30 cellular contexts compared by ENCODE assay signal in genomic region chr15:25759421-25759820, GRCh38.
"Had no signal": no experiment of that assay in that cellular context is flagged by ENCODE, and none has a peak within 500 bp of the region (broad histone marks: within the 10 kb centered on the region; RNA-seq: fewer than 3 reads in every experiment).

No MANE protein-coding gene starts in this region.

- H3K27me3 Mint-ChIP-seq: naive thymus-derived CD8-positive, alpha-beta T cell; natural killer cell treated with Interleukin-12 subunit alpha and Interleukin-12 subunit beta and Interleukin-15 and Interleukin-18, amount 100 ng/mL, for 72 hours; progenitor cell of endocrine pancreas; stimulated activated naive CD8-positive, alpha-beta T cell treated with anti-CD3 and anti-CD28 coated beads, Interleukin-15, Interleukin-2, amounts not matched to agents 100 ng/mL and 50 ng/mL, for 24 hours had no signal

- H3K27ac ChIP-seq: neutrophil, ovary, parathyroid adenoma, psoas muscle, right lobe of liver, stomach, thoracic aorta, thyroid gland, tibial nerve, upper lobe of left lung, vagina had no signal

- H3K9me3 ChIP-seq: neutrophil, ovary, psoas muscle, right lobe of liver, sigmoid colon, stomach, thoracic aorta, thyroid gland, upper lobe of left lung, vagina had no signal

- H3K4me1 ChIP-seq: parathyroid adenoma, psoas muscle, right lobe of liver, sigmoid colon, thyroid gland, tibial nerve, upper lobe of left lung, vagina had no signal

- H3K27me3 ChIP-seq: neutrophil, ovary, right lobe of liver, sigmoid colon, stomach, thyroid gland, tibial nerve, upper lobe of left lung, vagina had no signal

- H3K36me3 Mint-ChIP-seq: natural killer cell treated with Interleukin-12 subunit alpha and Interleukin-12 subunit beta and Interleukin-15 and Interleukin-18, amount 100 ng/mL, for 72 hours had no signal

- H3K9me3 Mint-ChIP-seq: natural killer cell treated with Interleukin-12 subunit alpha and Interleukin-12 subunit beta and Interleukin-15 and Interleukin-18, amount 100 ng/mL, for 72 hours; neural crest cell; stimulated activated effector memory CD8-positive, alpha-beta T cell treated with anti-CD3 and anti-CD28 coated beads, Interleukin-12 subunit alpha, Interleukin-12 subunit beta, amount 100 ng/mL, for 72 hours; stimulated activated naive CD8-positive, alpha-beta T cell treated with anti-CD3 and anti-CD28 coated beads, Interleukin-15, Interleukin-2, amounts not matched to agents 100 ng/mL and 50 ng/mL, for 24 hours had no signal

- DNase-seq: naive thymus-derived CD8-positive, alpha-beta T cell; nephron progenitor cell; nucleus accumbens; ovary; posterior cingulate gyrus; psoas muscle; right cardiac atrium; sigmoid colon; small intestine; stimulated activated CD4-positive, alpha-beta T cell treated with anti-CD3 and anti-CD28 coated beads, Interleukin-15, amount 100 ng/mL, for 24 hours; stimulated activated CD4-positive, alpha-beta T cell treated with anti-CD3 and anti-CD28 coated beads, Interleukin-2, amount 100 ng/mL, for 24 hours; stimulated activated CD4-positive, alpha-beta T cell treated with anti-CD3 and anti-CD28 coated beads, Interleukin-2, amount 100 ng/mL, for 48 hours; stimulated activated CD4-positive, alpha-beta T cell treated with anti-CD3 and anti-CD28 coated beads, Interleukin-4, amount 100 ng/mL, for 24 hours; stimulated activated naive B cell treated with anti-CD40 and anti-IgM and Interleukin-4, amounts not matched to agents 10 μg/mL and 1 μg/mL and 100 μg/mL, for 72 hours; stimulated activated naive CD4-positive, alpha-beta T cell treated with Interleukin-2 at 50 U/mL for 16 hours; stomach; thyroid gland; trophoblast cell; upper lobe of left lung had no signal

- H3K27ac Mint-ChIP-seq: natural killer cell treated with Interleukin-12 subunit alpha and Interleukin-12 subunit beta and Interleukin-15 and Interleukin-18, amount 100 ng/mL, for 72 hours; nephron progenitor cell; progenitor cell of endocrine pancreas; stimulated activated effector memory CD8-positive, alpha-beta T cell treated with anti-CD3 and anti-CD28 coated beads, Interleukin-12 subunit alpha, Interleukin-12 subunit beta, amount 100 ng/mL, for 72 hours; stimulated activated naive B cell treated with anti-CD40 and anti-IgM and Interleukin-4, amounts not matched to agents 10 μg/mL and 1 μg/mL and 100 μg/mL, for 72 hours; stimulated activated naive CD8-positive, alpha-beta T cell treated with anti-CD3 and anti-CD28 coated beads, Interleukin-15, Interleukin-2, amounts not matched to agents 100 ng/mL and 50 ng/mL, for 24 hours had no signal

- H3K4me3 Mint-ChIP-seq: naive thymus-derived CD8-positive, alpha-beta T cell; natural killer cell treated with Interleukin-12 subunit alpha and Interleukin-12 subunit beta and Interleukin-15 and Interleukin-18, amount 100 ng/mL, for 72 hours; nephron progenitor cell; neural crest cell; stimulated activated effector memory CD8-positive, alpha-beta T cell treated with anti-CD3 and anti-CD28 coated beads, Interleukin-12 subunit alpha, Interleukin-12 subunit beta, amount 100 ng/mL, for 72 hours; stimulated activated naive B cell treated with anti-CD40 and anti-IgM and Interleukin-4, amounts not matched to agents 10 μg/mL and 1 μg/mL and 100 μg/mL, for 72 hours; stimulated activated naive CD8-positive, alpha-beta T cell treated with anti-CD3 and anti-CD28 coated beads, Interleukin-15, Interleukin-2, amounts not matched to agents 100 ng/mL and 50 ng/mL, for 24 hours had no signal

- H3K36me3 ChIP-seq: neutrophil, ovary, right lobe of liver, sigmoid colon, stomach, thyroid gland, upper lobe of left lung, vagina had no signal

- H3K4me1 Mint-ChIP-seq: nephron progenitor cell, neural crest cell had no signal

- H3K4me3 ChIP-seq: ovary, psoas muscle, right lobe of liver, sigmoid colon, stomach, thoracic aorta, thyroid gland, tibial nerve, upper lobe of left lung, vagina had no signal
